8 cellular contexts compared by ENCODE assay signal in the genomic region with DNA sequence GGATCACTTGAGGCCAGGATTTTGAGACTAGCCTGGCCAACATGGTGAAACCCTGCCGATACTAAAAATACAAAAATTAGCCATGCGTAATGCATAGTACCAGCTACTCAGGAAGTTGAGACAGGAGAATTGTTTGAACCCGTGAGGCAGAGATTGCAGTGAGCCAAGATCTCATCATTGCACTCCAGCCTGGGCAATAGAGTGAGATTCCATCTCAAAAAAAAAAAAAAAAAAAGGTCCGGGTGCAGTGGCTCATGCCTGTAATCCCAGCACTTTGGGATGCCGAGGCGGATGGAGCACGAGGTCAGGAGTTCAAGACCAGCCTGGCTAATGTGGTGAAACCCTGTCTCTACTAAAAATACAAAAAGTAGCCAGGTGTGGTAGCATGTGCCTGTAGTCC. TPM values are rescaled to one million over a fixed set of nuclear protein-coding genes. Genes with fewer than 3 reads are reported as not detected.
DNase-seq lines count a peak whose midpoint lies in the region; FAIRE-seq and TF ChIP-seq lines count a peak whose summit lies in the region.
"Not testable (repeated sequence)": the region's sequence is repeated elsewhere in the genome, so short reads cannot be mapped to it uniquely, and the experiment has no call there.

No MANE protein-coding gene starts in this region.

- H3K79me2 ChIP-seq in Karpas-422 (ENCODE audit: low read length) (peaks cover 93% of the 10 kb centered on the region), keratinocyte (ENCODE audit: control insufficient read depth, insufficient read depth, low read length) (peaks cover 93% of the 10 kb centered on the region)

- peaks cover 22% of the 10 kb centered on the region for H4K20me1 ChIP-seq in Karpas-422 (ENCODE audit: insufficient read depth, low read depth, low read length)
- H4K20me1 ChIP-seq in keratinocyte (ENCODE audit: control insufficient read depth, extremely low read depth, insufficient read depth, low read length) = not testable (repeated sequence)

- H3K4me3 Mint-ChIP-seq in endodermal cell = peak overlapping the region; percentile 98

- H3K9me3 Mint-ChIP-seq in endodermal cell = not testable (repeated sequence)

- not testable (repeated sequence) for H3K9me1 ChIP-seq in keratinocyte (ENCODE audit: control insufficient read depth, extremely low read depth, insufficient read depth, low read length)

- dilution Hi-C loops in keratinocyte (cut with MboI; ENCODE audit: extremely low pct_ligation_motif_present, low sequenced_read_pairs) = not testable (repeated sequence)

- not testable (repeated sequence) for H3K9me2 ChIP-seq in Karpas-422 (replicated peaks; ENCODE audit: insufficient read depth, low read length)

- not testable (repeated sequence) for H3K27ac Mint-ChIP-seq in endodermal cell

- peaks cover 19% of the 10 kb centered on the region for H3K4me1 Mint-ChIP-seq in endodermal cell

- in situ Hi-C loops in G401 (cut with HindIII; ENCODE audit: low sequenced_read_pairs); transverse colon (cut with MboI; ENCODE audit: low pct_ligation_motif_present in 1 of 4, low pct_unique_long_range_greater_than_20kb in 1 of 4, low sequenced_read_pairs in 3 of 4): not testable (repeated sequence)

- WGBS in endodermal cell (ENCODE audit: insufficient coverage in 1 of 2, insufficient read length in 1 of 2), 2 experiments = 93 to 96% methylated on average over 6 to 7 of the region's 7 CpGs
- 70 to 74% methylated on average over 2 to 7 of the region's 7 CpGs for WGBS in transverse colon (ENCODE audit: low coverage in 1 of 2), 2 donors

- TF ChIP-seq EP300 in transverse colon (IDR thresholded peaks at IDR 0.05; ENCODE audit: low read depth) = not testable (repeated sequence)

- H3K27ac ChIP-seq in Karpas-422 (ENCODE audit: low read length) (peak overlapping the region; percentile 32), keratinocyte (ENCODE audit: control insufficient read depth, insufficient read depth, low read length) (peak overlapping the region; percentile 92), rectal smooth muscle tissue (ENCODE audit: low read depth, low read length) (peak overlapping the region; percentile 92), transverse colon (peak overlapping the region; percentile 87 to 95 (median 91))
- H3K27ac ChIP-seq in endodermal cell (ENCODE audit: low read depth, low read length) = not testable (repeated sequence)

- H3K4me2 ChIP-seq in Karpas-422 (ENCODE audit: low read depth, low read length, poor library complexity, severe bottlenecking) (peak overlapping the region; percentile 89), keratinocyte (ENCODE audit: control insufficient read depth, extremely low read depth, insufficient read depth, low read depth, low read length) (peak overlapping the region; percentile 95)

- TF ChIP-seq CTCF in WI38 (IDR thresholded peaks at IDR 0.05; ENCODE audit: low read depth, low read length); endodermal cell (conservative IDR thresholded peaks at IDR 0.05); keratinocyte (optimal IDR thresholded peaks at IDR 0.05 in 1 of 3, IDR thresholded peaks at IDR 0.05 in 1 of 3, conservative IDR thresholded peaks at IDR 0.05 in 1 of 3; ENCODE audit: extremely low read depth in 1 of 3, insufficient read depth in 2 of 3, low read length in 3 of 3); transverse colon (IDR thresholded peaks at IDR 0.05): not testable (repeated sequence)

- H3K4me3 ChIP-seq in Karpas-422 (ENCODE audit: low read length) = peak overlapping the region; percentile 80
- peak overlapping the region; percentile 86; the same call in 1 of the 2 replicates for H3K4me3 ChIP-seq in WI38 (ENCODE audit: low read depth, low read length)
- H3K4me3 ChIP-seq in adipocyte (ENCODE audit: low read length) = peak overlapping the region; percentile 95
- peak overlapping the region; percentile 94 for H3K4me3 ChIP-seq in endodermal cell (ENCODE audit: low read length)
- H3K4me3 ChIP-seq in keratinocyte (ENCODE audit: control insufficient read depth in 2 of 3, extremely low read depth in 1 of 3, insufficient read depth in 2 of 3, low read depth in 1 of 3, low read length in 3 of 3) = peak overlapping the region; percentile 76 to 89 (median 89)
- H3K4me3 ChIP-seq in rectal smooth muscle tissue (ENCODE audit: low read length) = peak overlapping the region; percentile 95
- peak overlapping the region in 1 of 4 donors; percentile 76 for H3K4me3 ChIP-seq in transverse colon

- DNase-seq in G401 (ENCODE audit: low spot score) = peak; percentile 15
- DNase-seq in Karpas-422; adipocyte (ENCODE audit: low read depth); endodermal cell; keratinocyte (ENCODE audit: low read depth, low spot score); transverse colon: not testable (repeated sequence)

- peaks cover 30% of the 10 kb centered on the region; the same call in 1 of the 2 replicates for H3K36me3 ChIP-seq in Karpas-422 (ENCODE audit: insufficient read depth, low read length)
- peaks cover 16% of the 10 kb centered on the region for H3K36me3 ChIP-seq in adipocyte (ENCODE audit: control insufficient read depth, insufficient read depth, low read length, severe bottlenecking)
- H3K36me3 ChIP-seq in endodermal cell (ENCODE audit: control insufficient read depth, insufficient read depth, low read length) = peaks cover 28% of the 10 kb centered on the region
- not testable (repeated sequence) for H3K36me3 ChIP-seq in keratinocyte (ENCODE audit: control insufficient read depth in 2 of 2, extremely low read depth in 1 of 2, insufficient read depth in 2 of 2, low read length in 2 of 2); rectal smooth muscle tissue (ENCODE audit: control insufficient read depth, insufficient read depth, low read length); transverse colon

- H3K36me3 Mint-ChIP-seq in endodermal cell (ENCODE audit: low read depth) = peaks cover 19% of the 10 kb centered on the region

- H3K27me3 Mint-ChIP-seq in endodermal cell (ENCODE audit: insufficient read depth) = not testable (repeated sequence)

- intact Hi-C loops in transverse colon (cut with DNase I; ENCODE audit: low total_unique reads) = loop anchor here (5.0 kb wide), 1 partner anchor 39 kb away; no protein-coding TSS in a partner anchor

- H3K9me3 ChIP-seq in Karpas-422 (ENCODE audit: low read length); adipocyte (ENCODE audit: control insufficient read depth, low read length); endodermal cell (ENCODE audit: control insufficient read depth, low read length); keratinocyte (ENCODE audit: control insufficient read depth, low read depth, low read length); transverse colon: not testable (repeated sequence)

- not testable (repeated sequence) for H2AFZ ChIP-seq in Karpas-422 (ENCODE audit: low read length); keratinocyte (ENCODE audit: control insufficient read depth, low read length)

- not testable (repeated sequence) for TF ChIP-seq POLR2A in transverse colon (IDR thresholded peaks at IDR 0.05)

- FAIRE-seq in keratinocyte (lab: Jason Lieb, UNC) = not testable (repeated sequence)

- H3K27me3 ChIP-seq in Karpas-422 (ENCODE audit: low read length); adipocyte (replicated peaks; ENCODE audit: control insufficient read depth, insufficient read depth, low read length); endodermal cell (ENCODE audit: control insufficient read depth, insufficient read depth, low read length, poor library complexity, severe bottlenecking); keratinocyte (ENCODE audit: control insufficient read depth, extremely low read depth, insufficient read depth, low read length); rectal smooth muscle tissue (ENCODE audit: control insufficient read depth, insufficient read depth, low read length); transverse colon: not testable (repeated sequence)

- H3K9ac ChIP-seq in Karpas-422 (ENCODE audit: low read length) (peak overlapping the region; percentile 87), adipocyte (ENCODE audit: low read length) (peak overlapping the region; percentile 97), endodermal cell (ENCODE audit: extremely low read depth, low read length, poor library complexity, severe bottlenecking) (peak overlapping the region; percentile 27), keratinocyte (ENCODE audit: control insufficient read depth, extremely low read depth, insufficient read depth, low read length) (peak overlapping the region; percentile 95)
- not testable (repeated sequence) for H3K9ac ChIP-seq in rectal smooth muscle tissue (ENCODE audit: low read length)

- H3K4me1 ChIP-seq in Karpas-422 (ENCODE audit: low read length) (peaks cover 36% of the 10 kb centered on the region), adipocyte (ENCODE audit: control insufficient read depth, insufficient read depth, low read length) (peaks cover 33% of the 10 kb centered on the region), keratinocyte (ENCODE audit: control insufficient read depth, extremely low read depth, insufficient read depth, low read length) (peaks cover 15% of the 10 kb centered on the region), transverse colon (peaks cover 5 to 47% (median 26%) of the 10 kb centered on the region in 4 donors)
- H3K4me1 ChIP-seq in endodermal cell (ENCODE audit: control insufficient read depth, insufficient read depth, low read length); rectal smooth muscle tissue (ENCODE audit: control insufficient read depth, insufficient read depth, low read length): not testable (repeated sequence)

RNA-seq across cellular contexts. Expression of a gene that starts 2.2 kb away (rescaled TPM):
- 93.0 and 113 TPM in 2 replicates for total RNA-seq in G401 (2014; rRNA removed; shearing (Covaris generic))
- 129 and 186 TPM in 2 replicates for total RNA-seq in Karpas-422 (2014; rRNA removed; shearing (Covaris generic); ENCODE audit: low replicate concordance)
- 100 to 1,000 TPM; 229 to 248 TPM for total RNA-seq in endodermal cell
- 145 TPM for polyA plus RNA-seq in endodermal cell (2013, experiment 1 of 2)
- polyA plus RNA-seq in endodermal cell (2013, experiment 2 of 2) = 127 TPM
- 221 to 269 TPM (median 242 TPM) in 3 replicates for polyA plus RNA-seq in keratinocyte
- 66.2 TPM for polyA plus RNA-seq in keratinocyte (2011; ENCODE audit: low read depth)
- 29.6 and 51.5 TPM in 2 replicates for polyA plus RNA-seq in keratinocyte (2011; cell fraction: cytosol; rRNA removed)
- polyA plus RNA-seq in keratinocyte (2011; cell fraction: nucleus; rRNA removed) = 292 and 392 TPM in 2 replicates
- polyA plus RNA-seq in keratinocyte (2012; ENCODE audit: low replicate concordance) = 114 and 178 TPM in 2 replicates
- 315 to 729 TPM (median 646 TPM) in 3 replicates for polyA minus RNA-seq in keratinocyte
- polyA minus RNA-seq in keratinocyte (2011; cell fraction: cytosol; rRNA and poly(A)+ RNA removed) = 218 TPM
- 362 and 575 TPM in 2 replicates for polyA minus RNA-seq in keratinocyte (2011; cell fraction: nucleus; rRNA and poly(A)+ RNA removed)
- 100 to 1,000 TPM in 2 of 4 donors, 10 to 100 TPM in 2; 21.5 to 177 (median 109) TPM for total RNA-seq in transverse colon
